ENCODE assay signal across 17 cellular contexts in genomic region chr22:49617866-49618688, GRCh38.
"Had no signal": no experiment of that assay in that cellular context is flagged by ENCODE, and none has a peak within 500 bp of the region (broad histone marks: within the 10 kb centered on the region; RNA-seq: fewer than 3 reads in every experiment).

No MANE protein-coding gene starts in this region.

- H3K4me1 ChIP-seq: lower lobe of right lung, right atrium auricular region, upper lobe of left lung had no signal

- H3K36me3 ChIP-seq: cardiac muscle cell, lower lobe of right lung, right atrium auricular region, thoracic aorta had no signal

- H3K27ac ChIP-seq: cardiac muscle cell, lower lobe of right lung, right atrium auricular region, skin epidermis, thoracic aorta, upper lobe of left lung had no signal

- H3K27me3 ChIP-seq: cardiac muscle cell, right atrium auricular region, upper lobe of left lung had no signal

- DNase-seq: activated CD4-positive, alpha-beta T cell treated with anti-CD3 and anti-CD28 coated beads, Interleukin-2, amount 10 ng/mL, durations not matched to agents 7 days and 5 days; activated CD8-positive, alpha-beta memory T cell treated with anti-CD3 and anti-CD28 coated beads, Interleukin-2, amount 50 U/mL, for 48 hours; activated CD8-positive, alpha-beta T cell treated with anti-CD3 and anti-CD28 coated beads, Interleukin-2, amount 10 ng/mL, durations not matched to agents 7 days and 5 days; activated gamma-delta T cell; activated naive CD8-positive, alpha-beta T cell treated with anti-CD3 and anti-CD28 coated beads for 36 hours; amygdala; lower lobe of right lung; stimulated activated CD4-positive, alpha-beta T cell treated with anti-CD3 and anti-CD28 coated beads, Interleukin-15, amount 100 ng/mL, for 24 hours; stimulated activated CD4-positive, alpha-beta T cell treated with anti-CD3 and anti-CD28 coated beads, Interleukin-2, amount 100 ng/mL, for 48 hours; T-cell; T-helper 9 cell had no signal

- ATAC-seq: activated CD8-positive, alpha-beta T cell treated with anti-CD3 and anti-CD28 coated beads, Interleukin-2, amount 10 ng/mL, durations not matched to agents 7 days and 5 days; lower lobe of right lung; SK-N-SH treated with all-trans-retinoic acid at 6 μM for 48 hours; T-cell had no signal

- H3K4me3 ChIP-seq: cardiac muscle cell, lower lobe of right lung, right atrium auricular region, skin epidermis, thoracic aorta, upper lobe of left lung had no signal
